Comparison of ENCODE assay signal across 19 cellular contexts in genomic region chr16:79864032-79864780, GRCh38.
A peak's percentile ranks its signal among the peaks of the same experiment; 100 is the strongest.
DNase-seq lines count a peak whose midpoint lies in the region; ATAC-seq, FAIRE-seq and TF ChIP-seq lines count a peak whose summit lies in the region.
"Had no signal": no experiment of that assay in that cellular context is flagged by ENCODE, and none has a peak within 500 bp of the region (broad histone marks: within the 10 kb centered on the region; RNA-seq: fewer than 3 reads in every experiment).

No MANE protein-coding gene starts in this region.

- H3K27me3 Mint-ChIP-seq in CD8-positive, alpha-beta memory T cell = peaks cover 0 to 33% of the 10 kb centered on the region in 2 donors
- H3K27me3 Mint-ChIP-seq in activated T-helper 1 cell treated with anti-CD3 and anti-CD28 coated beads, Interleukin-12 subunit alpha, Interleukin-12 subunit beta, Interleukin-2, Interleukin-4 antibody, amounts not matched to agents 30 ng/mL and 10 ng/mL and 1 ng/mL, durations not matched to agents 14 hours and 24 hours and 36 hours (ENCODE audit: insufficient read depth) = peaks cover 2% of the 10 kb centered on the region

- DNase-seq in CD8-positive, alpha-beta memory T cell = no peak
- DNase-seq in LNCaP clone FGC (ENCODE audit: low read depth) (peak; percentile 47), K562 (ENCODE audit: extremely low read depth in 1 of 4, low spot score in 3 of 4) (no peak), head of caudate nucleus (no peak), hepatocyte (ENCODE audit: low spot score) (no peak), activated gamma-delta T cell treated with Interleukin-2 at 50 U/mL for 16 hours (no peak)
- no peak for DNase-seq in activated T-helper 1 cell treated with anti-CD3 and anti-CD28 coated beads, Interleukin-12 subunit alpha, Interleukin-12 subunit beta, Interleukin-2, Interleukin-4 antibody, amounts not matched to agents 30 ng/mL and 10 ng/mL and 1 ng/mL, durations not matched to agents 14 hours and 24 hours and 36 hours (ENCODE audit: low spot score)
- DNase-seq: Caco-2; CD4-positive, alpha-beta memory T cell; DMS153; EL; GDM1; H9 had no signal

- peak; percentile 66 for ATAC-seq in K562
- ATAC-seq: GM12878, GM23338, HCT116 had no signal

- no peak overlapping the region for H3K4me3 ChIP-seq in CD8-positive, alpha-beta memory T cell (ENCODE audit: low read length)
- no peak overlapping the region for H3K4me3 ChIP-seq in LNCaP clone FGC (ENCODE audit: low read depth, low read length)
- H3K4me3 ChIP-seq in K562 = no peak overlapping the region
- no peak overlapping the region for H3K4me3 ChIP-seq in hepatocyte
- H3K4me3 ChIP-seq: GM12878, GM23338 had no signal

- POLR2A ChIA-PET in CD8-positive, alpha-beta memory T cell (lab: Charles Lee) = no interaction called here
- POLR2A ChIA-PET in K562 (lab: Yijun Ruan, JAX) = interaction anchor here (0.6 to 2.3 kb wide), 9 partner anchors 7 to 1186 kb away, joined by 3 to 14 read pairs (median 4); no protein-coding TSS in a partner anchor

- H3K36me3 ChIP-seq in CD8-positive, alpha-beta memory T cell (ENCODE audit: insufficient read depth, low read length) = no peaks in the 10 kb centered on the region
- peaks cover 6% of the 10 kb centered on the region; the same call in 2 of the 3 replicates for H3K36me3 ChIP-seq in K562 (ENCODE audit: control insufficient read depth, insufficient read depth, low read length)
- H3K36me3 ChIP-seq in hepatocyte (replicated peaks; ENCODE audit: insufficient read depth, low read depth) = no peaks in the 10 kb centered on the region

- no peaks in the 10 kb centered on the region for H3K36me3 Mint-ChIP-seq in CD8-positive, alpha-beta memory T cell
- no peaks in the 10 kb centered on the region for H3K36me3 Mint-ChIP-seq in activated T-helper 1 cell treated with anti-CD3 and anti-CD28 coated beads, Interleukin-12 subunit alpha, Interleukin-12 subunit beta, Interleukin-2, Interleukin-4 antibody, amounts not matched to agents 30 ng/mL and 10 ng/mL and 1 ng/mL, durations not matched to agents 14 hours and 24 hours and 36 hours (ENCODE audit: low read depth)
- H3K36me3 Mint-ChIP-seq: CD4-positive, alpha-beta memory T cell had no signal

- H3K9me3 Mint-ChIP-seq in CD8-positive, alpha-beta memory T cell = peaks cover 0 to 3% (median 0%) of the 10 kb centered on the region in 5 donors
- H3K9me3 Mint-ChIP-seq in activated T-helper 1 cell treated with anti-CD3 and anti-CD28 coated beads, Interleukin-12 subunit alpha, Interleukin-12 subunit beta, Interleukin-2, Interleukin-4 antibody, amounts not matched to agents 30 ng/mL and 10 ng/mL and 1 ng/mL, durations not matched to agents 14 hours and 24 hours and 36 hours = no peaks in the 10 kb centered on the region
- H3K9me3 Mint-ChIP-seq: GM23338, H9 had no signal

- intact Hi-C loops in K562 (cut with micrococcal nuclease) (no loop called here), head of caudate nucleus (cut with DNase I) (no loop called here)
- intact Hi-C loops in activated T-helper 1 cell treated with anti-CD3 and anti-CD28 coated beads, Interleukin-12 subunit alpha, Interleukin-12 subunit beta, Interleukin-2, Interleukin-4 antibody, amounts not matched to agents 30 ng/mL and 10 ng/mL and 1 ng/mL, durations not matched to agents 14 hours and 24 hours and 36 hours (cut with micrococcal nuclease) = no loop called here

- in situ Hi-C loops in K562 (cut with MboI) = no loop called here

- no peak for FAIRE-seq in K562 (lab: Jason Lieb, UNC)
- FAIRE-seq: A204.1, GM12878, GM19239 had no signal

- peaks cover 3% of the 10 kb centered on the region for H3K9me3 ChIP-seq in CD8-positive, alpha-beta memory T cell (ENCODE audit: low read length)
- H3K9me3 ChIP-seq in K562 (replicated peaks; ENCODE audit: control insufficient read depth, insufficient read depth, low read depth, low read length) = peaks cover 10% of the 10 kb centered on the region
- no peaks in the 10 kb centered on the region for H3K9me3 ChIP-seq in hepatocyte (ENCODE audit: low read depth)
- H3K9me3 ChIP-seq: Caco-2 had no signal

- no peaks in the 10 kb centered on the region for H3K9me1 ChIP-seq in K562 (ENCODE audit: control insufficient read depth, insufficient read depth, low read length)

- no TSS peak for BruUV-seq in K562 (replicated peaks; lab: Mats Ljungman, UMichigan)

- H3K79me2 ChIP-seq in K562 (ENCODE audit: control insufficient read depth, insufficient read depth, low read length) (no peaks in the 10 kb centered on the region), hepatocyte (no peaks in the 10 kb centered on the region)

- TF ChIP-seq EP300 in K562 (IDR thresholded peaks at IDR 0.05; ENCODE audit: low read length) = no peak

- TF ChIP-seq CTCF in LNCaP clone FGC (IDR thresholded peaks at IDR 0.05; ENCODE audit: control insufficient read depth, extremely low read depth, insufficient read depth) (no peak), K562 (IDR thresholded peaks at IDR 0.05 in 2 of 3, conservative IDR thresholded peaks at IDR 0.05 in 1 of 3; ENCODE audit: insufficient read depth in 2 of 3, low read depth in 1 of 3, low read length in 3 of 3) (no peak), hepatocyte (IDR thresholded peaks at IDR 0.05; ENCODE audit: poor library complexity) (no peak)

- H3K4me2 ChIP-seq in K562 (ENCODE audit: insufficient read depth, low read length) = peak overlapping the region; percentile 23; the same call in 1 of the 2 replicates
- H3K4me2 ChIP-seq in hepatocyte = no peak overlapping the region
- H3K4me2 ChIP-seq: GM23338 had no signal

- TF ChIP-seq RAD21 in K562 (CRISPR knock-in tag; conservative IDR thresholded peaks at IDR 0.05 in 1 of 2, IDR thresholded peaks at IDR 0.05 in 1 of 2) = no peak

- H3K4me3 Mint-ChIP-seq in CD8-positive, alpha-beta memory T cell = no peak overlapping the region
- no peak overlapping the region for H3K4me3 Mint-ChIP-seq in activated T-helper 1 cell treated with anti-CD3 and anti-CD28 coated beads, Interleukin-12 subunit alpha, Interleukin-12 subunit beta, Interleukin-2, Interleukin-4 antibody, amounts not matched to agents 30 ng/mL and 10 ng/mL and 1 ng/mL, durations not matched to agents 14 hours and 24 hours and 36 hours
- H3K4me3 Mint-ChIP-seq: B cell, GM23338, H9 had no signal

- no peaks in the 10 kb centered on the region for H3K4me1 Mint-ChIP-seq in CD8-positive, alpha-beta memory T cell
- H3K4me1 Mint-ChIP-seq in activated T-helper 1 cell treated with anti-CD3 and anti-CD28 coated beads, Interleukin-12 subunit alpha, Interleukin-12 subunit beta, Interleukin-2, Interleukin-4 antibody, amounts not matched to agents 30 ng/mL and 10 ng/mL and 1 ng/mL, durations not matched to agents 14 hours and 24 hours and 36 hours (ENCODE audit: low read depth) = no peaks in the 10 kb centered on the region
- H3K4me1 Mint-ChIP-seq: B cell, GM23338, H9 had no signal

- H3K9me2 ChIP-seq in hepatocyte (replicated peaks; ENCODE audit: insufficient read depth) = no peaks in the 10 kb centered on the region

- CTCF ChIA-PET in CD8-positive, alpha-beta memory T cell (lab: Charles Lee) = interaction anchor here (0.8 kb wide), 1 partner anchor 23 kb away, joined by 3 read pairs; no protein-coding TSS in a partner anchor
- CTCF ChIA-PET in K562 (lab: Yijun Ruan, JAX; ENCODE audit: low intra/inter-chr PET ratio) = no interaction called here

- H2AFZ ChIP-seq in K562 (ENCODE audit: low read depth, low read length) (peak overlapping the region; percentile 88), hepatocyte (no peak overlapping the region)
- H2AFZ ChIP-seq: GM23338 had no signal

- H3K27ac ChIP-seq in CD8-positive, alpha-beta memory T cell (ENCODE audit: low read depth, low read length) = peak overlapping the region; percentile 32
- H3K27ac ChIP-seq in K562 (ENCODE audit: extremely low read depth, low read depth, low read length) = peak overlapping the region; percentile 87
- no peak overlapping the region for H3K27ac ChIP-seq in hepatocyte

- H3K27ac Mint-ChIP-seq in CD8-positive, alpha-beta memory T cell = no peak overlapping the region
- no peak overlapping the region for H3K27ac Mint-ChIP-seq in activated T-helper 1 cell treated with anti-CD3 and anti-CD28 coated beads, Interleukin-12 subunit alpha, Interleukin-12 subunit beta, Interleukin-2, Interleukin-4 antibody, amounts not matched to agents 30 ng/mL and 10 ng/mL and 1 ng/mL, durations not matched to agents 14 hours and 24 hours and 36 hours
- H3K27ac Mint-ChIP-seq: B cell; CD4-positive, alpha-beta memory T cell; GM23338; H9 had no signal

- 10% methylated on average over 8 of the region's 8 CpGs for WGBS in K562 (ENCODE audit: insufficient coverage, low coverage, missing lambda C conversion rate)
- 76% methylated on average over 8 of the region's 8 CpGs for WGBS in hepatocyte (ENCODE audit: low lambda C conversion rate, missing lambda C conversion rate)

- H4K20me1 ChIP-seq in K562 (replicated peaks; ENCODE audit: control insufficient read depth, insufficient read depth, low read length) (no peaks in the 10 kb centered on the region), hepatocyte (ENCODE audit: insufficient read depth, poor library complexity, severe bottlenecking) (no peaks in the 10 kb centered on the region)

- H3K4me1 ChIP-seq in CD8-positive, alpha-beta memory T cell (ENCODE audit: insufficient read depth, low read length) = no peaks in the 10 kb centered on the region
- H3K4me1 ChIP-seq in K562 (replicated peaks in 1 of 2; ENCODE audit: control insufficient read depth in 2 of 2, insufficient read depth in 2 of 2, low read length in 2 of 2) = peaks cover 8 to 61% of the 10 kb centered on the region in 2 experiments; a peak in 4 of 5 replicates
- H3K4me1 ChIP-seq in hepatocyte (ENCODE audit: insufficient read depth) = no peaks in the 10 kb centered on the region
- H3K4me1 ChIP-seq: Caco-2 had no signal

- no peak for TF ChIP-seq POLR2A in K562 (conservative IDR thresholded peaks at IDR 0.05)

- H3K27me3 ChIP-seq in CD8-positive, alpha-beta memory T cell (ENCODE audit: insufficient read depth, low read length, poor library complexity, severe bottlenecking) = no peaks in the 10 kb centered on the region
- no peaks in the 10 kb centered on the region for H3K27me3 ChIP-seq in K562 (ENCODE audit: control insufficient read depth in 2 of 2, insufficient read depth in 2 of 2, low read length in 2 of 2)
- no peaks in the 10 kb centered on the region for H3K27me3 ChIP-seq in hepatocyte

- peak overlapping the region in 1 of 2 experiments; percentile 46; a peak in 2 of 4 replicates for H3K9ac ChIP-seq in K562 (ENCODE audit: insufficient read depth in 1 of 2, low read depth in 2 of 2, low read length in 2 of 2)

TF ChIP-seq in K562, 482 proteins besides CTCF, POLR2A, EP300 and RAD21 (continues in another document):
- TF ChIP-seq, protein P1, sequence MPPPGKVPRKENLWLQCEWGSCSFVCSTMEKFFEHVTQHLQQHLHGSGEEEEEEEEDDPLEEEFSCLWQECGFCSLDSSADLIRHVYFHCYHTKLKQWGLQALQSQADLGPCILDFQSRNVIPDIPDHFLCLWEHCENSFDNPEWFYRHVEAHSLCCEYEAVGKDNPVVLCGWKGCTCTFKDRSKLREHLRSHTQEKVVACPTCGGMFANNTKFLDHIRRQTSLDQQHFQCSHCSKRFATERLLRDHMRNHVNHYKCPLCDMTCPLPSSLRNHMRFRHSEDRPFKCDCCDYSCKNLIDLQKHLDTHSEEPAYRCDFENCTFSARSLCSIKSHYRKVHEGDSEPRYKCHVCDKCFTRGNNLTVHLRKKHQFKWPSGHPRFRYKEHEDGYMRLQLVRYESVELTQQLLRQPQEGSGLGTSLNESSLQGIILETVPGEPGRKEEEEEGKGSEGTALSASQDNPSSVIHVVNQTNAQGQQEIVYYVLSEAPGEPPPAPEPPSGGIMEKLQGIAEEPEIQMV (tag; conservative IDR thresholded peaks at IDR 0.05; ENCODE audit: low read depth) = no peak
